ENCODE assay signal across 8 cellular contexts in the genomic region with DNA sequence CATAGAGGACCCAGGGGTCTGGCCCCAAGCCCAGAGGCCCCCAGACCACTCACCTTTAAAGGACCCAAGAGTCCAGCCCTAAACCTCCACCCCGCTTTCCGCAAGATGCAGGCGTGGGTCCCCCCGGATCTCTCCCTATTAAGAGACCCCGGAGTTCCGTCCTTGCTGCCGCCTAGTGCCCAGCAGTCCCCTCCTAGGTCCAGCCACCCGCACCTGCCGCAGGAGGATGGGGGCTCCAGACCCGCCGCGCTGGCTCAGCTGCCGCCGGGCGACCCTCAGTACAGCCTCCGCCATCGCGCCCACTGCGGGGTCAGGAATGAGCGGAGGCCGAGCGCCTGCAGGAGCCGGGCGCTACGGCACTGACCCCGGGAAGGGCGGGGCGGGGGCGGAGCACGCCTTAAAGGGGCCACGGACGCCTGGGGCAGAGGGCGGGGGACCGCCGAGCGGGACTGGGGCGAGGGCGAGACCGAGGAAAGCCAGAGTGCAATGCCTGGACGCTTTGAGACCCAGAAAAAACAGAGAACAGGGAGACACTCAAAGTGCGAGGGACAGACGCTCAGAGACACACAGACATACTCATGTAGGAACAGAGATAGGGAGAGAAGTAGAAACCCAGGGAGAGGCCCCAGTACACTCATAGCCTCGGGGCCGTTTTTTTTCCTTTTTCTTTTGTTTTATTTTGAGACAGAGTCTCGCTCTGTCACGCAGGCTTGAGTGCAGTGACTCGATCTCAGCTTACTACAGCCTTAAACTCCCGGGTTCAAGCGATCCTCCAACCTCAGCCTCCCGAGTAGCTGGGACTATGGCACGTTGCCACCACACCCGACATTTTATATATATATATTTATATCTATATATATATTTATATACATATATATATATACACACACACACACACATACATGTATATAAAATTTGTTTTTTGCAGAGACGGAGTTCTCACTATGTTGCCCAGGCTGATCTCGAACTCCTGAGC. TPM values are rescaled to one million over a fixed set of nuclear protein-coding genes. Genes with fewer than 3 reads are reported as not detected.
A peak's percentile ranks its signal among the peaks of the same experiment; 100 is the strongest.
DNase-seq lines count a peak whose midpoint lies in the region; ATAC-seq and TF ChIP-seq lines count a peak whose summit lies in the region.

A gene with protein sequence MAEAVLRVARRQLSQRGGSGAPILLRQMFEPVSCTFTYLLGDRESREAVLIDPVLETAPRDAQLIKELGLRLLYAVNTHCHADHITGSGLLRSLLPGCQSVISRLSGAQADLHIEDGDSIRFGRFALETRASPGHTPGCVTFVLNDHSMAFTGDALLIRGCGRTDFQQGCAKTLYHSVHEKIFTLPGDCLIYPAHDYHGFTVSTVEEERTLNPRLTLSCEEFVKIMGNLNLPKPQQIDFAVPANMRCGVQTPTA (minus strand): TSS at position 318 of the 976 bp plus-strand sequence. CDS start 24 bp downstream, at position 294.

- peak within 1 kb of the TSS; percentile 76 to 97 (median 81) for H3K4me3 Mint-ChIP-seq in CD8-positive, alpha-beta memory T cell
- H3K4me3 Mint-ChIP-seq in activated naive CD8-positive, alpha-beta T cell: peak within 1 kb of the TSS; percentile 82
- H3K4me3 Mint-ChIP-seq in glutamatergic neuron (ENCODE audit: unreplicated experiment): peak within 1 kb of the TSS; percentile 86

- ATAC-seq in GM21447 (IDR thresholded peaks at IDR 0.05; ENCODE audit: unreplicated experiment): peak; percentile 60
- ATAC-seq in SK-N-SH treated with all-trans-retinoic acid at 6 μM for 48 hours: peak; percentile 95
- peak; percentile 79 for ATAC-seq in omental fat pad (ENCODE audit: low FRiP score)

- peaks cover 22% of the 10 kb centered on the region for H3K4me1 ChIP-seq in CD8-positive, alpha-beta memory T cell (ENCODE audit: insufficient read depth, low read length)
- H3K4me1 ChIP-seq in Karpas-422 (ENCODE audit: low read length) (peaks cover 23% of the 10 kb centered on the region), tibial artery (peaks cover 0 to 31% (median 18%) of the 10 kb centered on the region in 4 donors)

- peak within 1 kb of the TSS; percentile 78 for H3K9ac ChIP-seq in Karpas-422 (ENCODE audit: low read length)

- H3K9me3 ChIP-seq in CD8-positive, alpha-beta memory T cell (ENCODE audit: low read length): no peaks in the 10 kb centered on the region
- no peaks in the 10 kb centered on the region for H3K9me3 ChIP-seq in Karpas-422 (ENCODE audit: low read length)
- no peaks in the 10 kb centered on the region for H3K9me3 ChIP-seq in tibial artery

- no peaks in the 10 kb centered on the region for H3K79me2 ChIP-seq in Karpas-422 (ENCODE audit: low read length)

- H3K4me3 ChIP-seq in CD8-positive, alpha-beta memory T cell (ENCODE audit: low read length): peak within 1 kb of the TSS; percentile 76
- peak within 1 kb of the TSS; percentile 88 for H3K4me3 ChIP-seq in Karpas-422 (ENCODE audit: low read length)
- peak within 1 kb of the TSS; percentile 92 to 94 for H3K4me3 ChIP-seq in tibial artery

- H3K4me1 Mint-ChIP-seq in CD8-positive, alpha-beta memory T cell: peaks cover 22 to 35% (median 35%) of the 10 kb centered on the region in 3 donors
- H3K4me1 Mint-ChIP-seq in activated naive CD8-positive, alpha-beta T cell (ENCODE audit: low read depth): peaks cover 26% of the 10 kb centered on the region
- peaks cover 3% of the 10 kb centered on the region for H3K4me1 Mint-ChIP-seq in glutamatergic neuron (ENCODE audit: low read depth, unreplicated experiment)

- peak within 1 kb of the TSS; percentile 98 for H2AFZ ChIP-seq in Karpas-422 (ENCODE audit: low read length)

- H3K27me3 Mint-ChIP-seq in CD8-positive, alpha-beta memory T cell: no peaks in the 10 kb centered on the region
- no peaks in the 10 kb centered on the region for H3K27me3 Mint-ChIP-seq in activated naive CD8-positive, alpha-beta T cell
- peaks cover 3% of the 10 kb centered on the region for H3K27me3 Mint-ChIP-seq in glutamatergic neuron (ENCODE audit: unreplicated experiment)

- H3K9me2 ChIP-seq in Karpas-422 (replicated peaks; ENCODE audit: insufficient read depth, low read length): no peaks in the 10 kb centered on the region

- no peaks in the 10 kb centered on the region for H3K27me3 ChIP-seq in CD8-positive, alpha-beta memory T cell (ENCODE audit: insufficient read depth, low read length, poor library complexity, severe bottlenecking)
- no peaks in the 10 kb centered on the region for H3K27me3 ChIP-seq in Karpas-422 (ENCODE audit: low read length)
- no peaks in the 10 kb centered on the region for H3K27me3 ChIP-seq in tibial artery

- H3K36me3 Mint-ChIP-seq in CD8-positive, alpha-beta memory T cell: peaks cover 0 to 9% (median 3%) of the 10 kb centered on the region in 3 donors
- H3K36me3 Mint-ChIP-seq in activated naive CD8-positive, alpha-beta T cell: no peaks in the 10 kb centered on the region
- H3K36me3 Mint-ChIP-seq in glutamatergic neuron (ENCODE audit: unreplicated experiment): no peaks in the 10 kb centered on the region

- peak within 1 kb of the TSS; percentile 49 for H3K27ac ChIP-seq in CD8-positive, alpha-beta memory T cell (ENCODE audit: low read depth, low read length)
- H3K27ac ChIP-seq in Karpas-422 (ENCODE audit: low read length) (no peak within 1 kb of the TSS), tibial artery (peak within 1 kb of the TSS; percentile 87 to 91)

- intact Hi-C loops in tibial artery (cut with DNase I; ENCODE audit: low total_unique reads): loop anchor here (5.0 kb wide), 1 partner anchor 70 kb away; the partner anchor contains the start of genes IRGQ and ZNF576

- H3K4me2 ChIP-seq in Karpas-422 (ENCODE audit: low read depth, low read length, poor library complexity, severe bottlenecking): peak within 1 kb of the TSS; percentile 95

- no peaks in the 10 kb centered on the region for H4K20me1 ChIP-seq in Karpas-422 (ENCODE audit: insufficient read depth, low read depth, low read length)

- H3K27ac Mint-ChIP-seq in CD8-positive, alpha-beta memory T cell: peak within 1 kb of the TSS; percentile 73 to 96 (median 91)
- H3K27ac Mint-ChIP-seq in activated naive CD8-positive, alpha-beta T cell: peak within 1 kb of the TSS; percentile 97
- peak within 1 kb of the TSS; percentile 75 for H3K27ac Mint-ChIP-seq in glutamatergic neuron (ENCODE audit: unreplicated experiment)

- CTCF ChIA-PET in CD8-positive, alpha-beta memory T cell (lab: Charles Lee): interaction anchor here (1.3 to 12.3 kb wide), 6 partner anchors 7 to 125 kb away, joined by 3 to 316 read pairs (median 15); partner anchors contain the start of genes IRGQ and ZNF576

- TF ChIP-seq CTCF in glutamatergic neuron (IDR thresholded peaks at IDR 0.05; ENCODE audit: partially characterized antibody, unreplicated experiment): no peak
- TF ChIP-seq CTCF in omental fat pad (IDR thresholded peaks at IDR 0.05): peak in 1 of 3 donors; percentile 9
- TF ChIP-seq CTCF in tibial artery (IDR thresholded peaks at IDR 0.05): no peak

- no peaks in the 10 kb centered on the region for H3K9me3 Mint-ChIP-seq in CD8-positive, alpha-beta memory T cell
- H3K9me3 Mint-ChIP-seq in activated naive CD8-positive, alpha-beta T cell (ENCODE audit: low read depth): no peaks in the 10 kb centered on the region
- H3K9me3 Mint-ChIP-seq in glutamatergic neuron (ENCODE audit: unreplicated experiment): peaks cover 2% of the 10 kb centered on the region

- POLR2A ChIA-PET in CD8-positive, alpha-beta memory T cell (lab: Charles Lee): interaction anchor here (0.7 to 2.4 kb wide), 4 partner anchors 22 to 69 kb away, joined by 3 to 9 read pairs (median 6); partner anchors contain the start of genes IRGQ and ZNF576

- peak; percentile 53 to 80 (median 69) for DNase-seq in CD8-positive, alpha-beta memory T cell
- peak; percentile 80 for DNase-seq in Karpas-422
- peak; percentile 93 for DNase-seq in glutamatergic neuron
- DNase-seq in omental fat pad (ENCODE audit: low spot score): peak; percentile 63
- peak; percentile 83 to 92 for DNase-seq in tibial artery

- H3K36me3 ChIP-seq in CD8-positive, alpha-beta memory T cell (ENCODE audit: insufficient read depth, low read length): no peaks in the 10 kb centered on the region
- H3K36me3 ChIP-seq in Karpas-422 (ENCODE audit: insufficient read depth, low read length): no peaks in the 10 kb centered on the region
- no peaks in the 10 kb centered on the region for H3K36me3 ChIP-seq in tibial artery

TF ChIP-seq in SK-N-SH treated with all-trans-retinoic acid at 6 μM for 48 hours, 23 proteins besides CTCF, POLR2A, EP300 and RAD21:
- no peak for TF ChIP-seq ZFP30 (CRISPR knock-in tag; IDR thresholded peaks at IDR 0.05)
- TF ChIP-seq GLIS3 (CRISPR knock-in tag; IDR thresholded peaks at IDR 0.05): 0 out of 2 replicates have a peak, but pooled peaks have one; percentile 27

RNA-seq across cellular contexts. Expression of the gene that starts here (rescaled TPM):
- total RNA-seq in CD8-positive, alpha-beta memory T cell: 10 to 100 TPM; 34.4 to 42.3 TPM
- 77.0 TPM for polyA plus RNA-seq in CD8-positive, alpha-beta memory T cell
- 6.7 and 13.6 TPM in 2 replicates for total RNA-seq in Karpas-422 (2014; rRNA removed; shearing (Covaris generic); ENCODE audit: low replicate concordance)
- total RNA-seq in glutamatergic neuron (ENCODE audit: unreplicated experiment) (16.0 TPM), omental fat pad (10 to 100 TPM; 32.4 to 52.3 (median 41.3) TPM)
